In the genomic region with DNA sequence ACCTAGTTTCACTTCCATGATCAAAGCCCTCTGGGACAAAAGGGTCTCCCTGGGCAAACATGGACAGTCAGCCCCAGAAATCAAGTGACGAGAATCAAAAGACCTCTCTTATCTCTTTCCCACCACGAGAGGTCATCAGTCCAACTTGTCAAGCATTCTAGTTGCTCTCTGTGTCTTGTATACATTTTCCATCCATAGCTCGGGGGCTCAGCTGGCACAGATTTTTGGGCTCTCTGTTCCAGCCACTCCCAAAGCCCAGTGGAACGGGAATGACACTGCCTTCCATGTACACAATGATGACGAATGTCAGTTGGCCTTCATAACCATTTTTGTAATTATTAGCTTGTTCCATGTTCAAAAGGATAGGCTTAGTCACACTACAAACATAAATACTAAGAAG, we compare ENCODE assay signal across 25 cellular contexts. TPM values are rescaled to one million over a fixed set of nuclear protein-coding genes. Genes with fewer than 3 reads are reported as not detected.
DNase-seq lines count a peak whose midpoint lies in the region; ATAC-seq and TF ChIP-seq lines count a peak whose summit lies in the region.
"Had no signal": no experiment of that assay in that cellular context is flagged by ENCODE, and none has a peak within 500 bp of the region (broad histone marks: within the 10 kb centered on the region; RNA-seq: fewer than 3 reads in every experiment).

No MANE protein-coding gene starts in this region.

- no peak for TF ChIP-seq POLR2A in NB4 (IDR thresholded peaks at IDR 0.05; ENCODE audit: extremely low read depth, insufficient read length)
- no peak for TF ChIP-seq POLR2A in adrenal gland (IDR thresholded peaks at IDR 0.05)

- no peak overlapping the region for H3K4me3 ChIP-seq in BLaER1 treated with 17β-estradiol and CSF1 and Interleukin-3, amounts not matched to agents 10 nM and 100 nM
- H3K4me3 ChIP-seq in NB4 (ENCODE audit: low read depth, low read length) (no peak overlapping the region), adrenal gland (no peak overlapping the region)
- H3K4me3 ChIP-seq: breast epithelium, heart right ventricle, sigmoid colon, tibial artery had no signal

- intact Hi-C loops in adrenal gland (cut with DNase I): no loop called here

- DNase-seq in DMS53 (lab: John Stamatoyannopoulos, UW) (peak; percentile 52), DMS53 treated with DMSO at 0.1 percent for 48 hours (lab: John Stamatoyannopoulos, UW; ENCODE audit: unreplicated experiment) (no peak), NB4 (ENCODE audit: low read depth) (peak; percentile 32), SW480 (ENCODE audit: low spot score) (peak; percentile 36), adrenal gland (no peak), DMS153 treated with DMSO at 0.1 percent for 48 hours (lab: John Stamatoyannopoulos, UW; ENCODE audit: unreplicated experiment) (no peak)
- DNase-seq: 8988T; activated CD4-positive, alpha-beta T cell treated with anti-CD3 and anti-CD28 coated beads, Interleukin-2, amount 10 ng/mL, durations not matched to agents 7 days and 5 days; activated naive CD4-positive, alpha-beta T cell treated with anti-CD3 and anti-CD28 coated beads for 36 hours; amniotic stem cell; Caco-2; effector memory CD4-positive, alpha-beta T cell; foreskin fibroblast; heart right ventricle; mesenchymal stem cell; NCI-H1694; NCI-H774; sigmoid colon; stimulated activated naive CD8-positive, alpha-beta T cell treated with anti-CD3 and anti-CD28 coated beads, Interleukin-15, Interleukin-2, amounts not matched to agents 100 U/mL and 50 U/mL, for 24 hours; T-helper 9 cell; tibial artery had no signal

- no peak overlapping the region for H3K27ac ChIP-seq in BLaER1 treated with 17β-estradiol and CSF1 and Interleukin-3, amounts not matched to agents 10 nM and 100 nM
- H3K27ac ChIP-seq in adrenal gland: no peak overlapping the region
- H3K27ac ChIP-seq: breast epithelium, heart right ventricle, sigmoid colon, tibial artery had no signal

- H3K9me3 ChIP-seq in BLaER1 treated with 17β-estradiol and CSF1 and Interleukin-3, amounts not matched to agents 10 nM and 100 nM (replicated peaks in 1 of 11): no peaks in the 10 kb centered on the region
- H3K9me3 ChIP-seq in adrenal gland (replicated peaks in 1 of 3): no peaks in the 10 kb centered on the region
- H3K9me3 ChIP-seq: breast epithelium, Caco-2, heart right ventricle, sigmoid colon, tibial artery had no signal

- WGBS in adrenal gland, 4 donors: 53 to 62% (median 58%) methylated on average over 5 of the region's 5 CpGs

- H3K27me3 ChIP-seq in BLaER1 treated with 17β-estradiol and CSF1 and Interleukin-3, amounts not matched to agents 10 nM and 100 nM: no peaks in the 10 kb centered on the region
- H3K27me3 ChIP-seq in adrenal gland: no peaks in the 10 kb centered on the region

- H3K9ac ChIP-seq in BLaER1 treated with 17β-estradiol and CSF1 and Interleukin-3, amounts not matched to agents 10 nM and 100 nM: no peak overlapping the region

- TF ChIP-seq CTCF in NB4 (IDR thresholded peaks at IDR 0.05; ENCODE audit: low read depth, low read length) (peak; percentile 31), adrenal gland (IDR thresholded peaks at IDR 0.05) (no peak)

- peaks cover 32 to 43% (median 41%) of the 10 kb centered on the region in 10 experiments for H3K4me1 ChIP-seq in BLaER1 treated with 17β-estradiol and CSF1 and Interleukin-3, amounts not matched to agents 10 nM and 100 nM
- H3K4me1 ChIP-seq in adrenal gland (replicated peaks in 1 of 2): no peaks in the 10 kb centered on the region
- H3K4me1 ChIP-seq: breast epithelium, Caco-2, tibial artery had no signal

- H4K20me1 ChIP-seq in BLaER1 treated with 17β-estradiol and CSF1 and Interleukin-3, amounts not matched to agents 10 nM and 100 nM: no peaks in the 10 kb centered on the region

- H3K4me2 ChIP-seq in BLaER1 treated with 17β-estradiol and CSF1 and Interleukin-3, amounts not matched to agents 10 nM and 100 nM: peak overlapping the region; percentile 22 to 68 (median 55)

- no peak for ATAC-seq in HG02678 (IDR thresholded peaks at IDR 0.05; ENCODE audit: unreplicated experiment)
- ATAC-seq: heart right ventricle; stimulated activated naive CD8-positive, alpha-beta T cell treated with anti-CD3 and anti-CD28 coated beads, Interleukin-15, Interleukin-2, amounts not matched to agents 100 U/mL and 50 U/mL, for 24 hours had no signal

- no peaks in the 10 kb centered on the region for H3K36me3 ChIP-seq in BLaER1 treated with 17β-estradiol and CSF1 and Interleukin-3, amounts not matched to agents 10 nM and 100 nM
- no peaks in the 10 kb centered on the region for H3K36me3 ChIP-seq in adrenal gland (replicated peaks in 1 of 2)
- H3K36me3 ChIP-seq: breast epithelium, heart right ventricle, sigmoid colon, tibial artery had no signal

RNA-seq across cellular contexts. Expression of gene NOS1, which starts 29.7 kb away (rescaled TPM):
- under 1 TPM in 6 of 8 donors, not detected in 2; under 0.01 to 0.18 (median 0.05) TPM for total RNA-seq in adrenal gland
- under 1 TPM; under 0.01 to 0.26 (median 0.07) TPM for polyA plus RNA-seq in adrenal gland
- total RNA-seq: activated CD4-positive, alpha-beta T cell treated with anti-CD3 and anti-CD28 coated beads, Interleukin-2, amount 10 ng/mL, durations not matched to agents 7 days and 5 days; Caco-2; M059J had no signal

Comparison
In these comparisons a context has a peak if more than half of its experiments do, and no peak if none do; other contexts are left out.
1. DNase-seq: peak in DMS53 (single experiment), NB4 (single experiment) and SW480 (single experiment); none in DMS53 treated with DMSO at 0.1 percent for 48 hours (single experiment), adrenal gland (0 of 7) and DMS153 treated with DMSO at 0.1 percent for 48 hours (single experiment).